In the genomic region with DNA sequence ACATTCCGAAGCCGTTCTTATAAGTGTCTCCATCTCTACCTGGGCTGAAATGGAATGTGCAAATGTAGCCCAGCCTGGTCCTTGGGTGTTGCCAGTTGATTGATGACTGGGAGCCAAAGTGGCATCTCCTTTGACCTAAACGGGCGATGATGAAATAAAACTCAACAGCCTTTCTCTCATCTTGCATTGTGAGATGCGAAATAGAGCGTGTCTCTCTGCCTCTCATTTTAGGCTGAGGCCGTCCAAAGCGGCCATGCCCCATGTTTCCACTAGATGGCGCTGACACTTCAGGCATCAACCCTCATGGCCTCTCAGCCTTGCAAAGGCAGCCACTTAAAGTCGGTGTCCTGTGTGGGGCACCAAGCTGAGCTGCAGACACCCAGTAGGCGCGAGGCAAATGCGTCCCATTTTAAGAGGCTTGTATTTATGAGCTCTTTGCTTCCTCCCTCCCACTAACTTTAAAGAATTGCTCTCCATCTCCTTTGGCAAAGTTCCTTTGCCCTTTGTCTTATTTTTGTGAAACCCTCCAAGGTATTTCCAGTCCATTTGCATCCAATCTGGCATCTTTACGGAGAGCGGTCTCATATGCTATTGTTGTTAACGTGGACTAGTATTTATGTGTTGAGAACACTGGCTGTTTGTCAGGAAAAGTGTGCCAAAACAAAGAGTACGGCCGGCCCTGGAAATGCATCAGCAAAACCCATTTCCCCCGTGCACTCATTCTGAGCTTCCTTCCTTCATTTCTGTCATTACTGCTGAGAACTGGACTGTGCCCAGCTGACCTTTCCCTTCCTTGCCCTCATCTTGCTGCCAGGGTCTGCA, we compare ENCODE assay signal across 8 cellular contexts. TPM values are rescaled to one million over a fixed set of nuclear protein-coding genes. Genes with fewer than 3 reads are reported as not detected.
DNase-seq lines count a peak whose midpoint lies in the region; ATAC-seq and TF ChIP-seq lines count a peak whose summit lies in the region.

No MANE protein-coding gene starts in this region.

- H3K27me3 Mint-ChIP-seq in T-cell = peaks cover 9 to 10% of the 10 kb centered on the region in 2 donors

- H3K4me1 Mint-ChIP-seq in T-cell = peaks cover 9 to 11% (median 10%) of the 10 kb centered on the region in 3 donors

- no peak overlapping the region for H3K27ac Mint-ChIP-seq in T-cell

- H3K4me3 ChIP-seq in GM12865 (ENCODE audit: low read depth, low read length) (no peak overlapping the region), retinal pigment epithelial cell (ENCODE audit: low read length) (no peak overlapping the region)

- ATAC-seq in HG02588 (IDR thresholded peaks at IDR 0.05; ENCODE audit: unreplicated experiment) (peak; percentile 87), T-cell (replicated peaks in 1 of 4) (peak; percentile 98 to 99 (median 98)), left ventricle myocardium superior (peak; percentile 97), GM19324 (IDR thresholded peaks at IDR 0.05; ENCODE audit: low FRiP score, unreplicated experiment) (no peak)

- POLR2A ChIA-PET in T-cell (lab: Charles Lee) = interaction anchor here in 1 of 2 donors (0.6 kb wide), 1 partner anchor 306 kb away, joined by 3 read pairs; no protein-coding TSS in a partner anchor

- H3K4me3 Mint-ChIP-seq in T-cell = peak overlapping the region in 1 of 3 donors; percentile 57

- peak; percentile 99 for TF ChIP-seq CTCF in GM12865 (IDR thresholded peaks at IDR 0.05; ENCODE audit: insufficient read depth, low read depth, low read length, missing control alignments)
- TF ChIP-seq CTCF in retinal pigment epithelial cell (conservative IDR thresholded peaks at IDR 0.05; ENCODE audit: low read depth, low read length) = peak; percentile 97

- intact Hi-C loops in left ventricle myocardium superior (cut with micrococcal nuclease) = loop anchor here (2.0 to 10.0 kb wide), 3 partner anchors 66 to 296 kb away; no protein-coding TSS in a partner anchor

- CTCF ChIA-PET in T-cell (lab: Charles Lee) = interaction anchor here (0.6 to 2.9 kb wide), 23 partner anchors 25 to 1249 kb away, joined by 3 to 47 read pairs (median 3); a partner anchor contains a TSS

- DNase-seq in GM12865 (ENCODE audit: low read depth) (peak; percentile 84), NCI-H1105 treated with DMSO at 0.1 percent for 48 hours (lab: John Stamatoyannopoulos, UW) (peak; percentile 74), T-cell (peak; percentile 55 to 85 (median 78)), amniotic epithelial cell (ENCODE audit: low read depth) (peak; percentile 62), left ventricle myocardium superior (peak; percentile 90), retinal pigment epithelial cell (ENCODE audit: low read depth) (no peak)

- no peaks in the 10 kb centered on the region for H3K36me3 Mint-ChIP-seq in T-cell

- no peaks in the 10 kb centered on the region for H3K9me3 Mint-ChIP-seq in T-cell

RNA-seq across cellular contexts. Expression of a gene that starts 25.0 kb away (rescaled TPM):
- total RNA-seq in T-cell = 1 to 10 TPM in 3 of 5 donors, under 1 TPM in 1, not detected in 1; 0.28 to 2.0 (median 1.4) TPM
- 1.9 TPM for total RNA-seq in left ventricle myocardium superior

RNA-seq across cellular contexts. Expression of a gene that starts 35.6 kb away (rescaled TPM):
- total RNA-seq in T-cell = not detected
- total RNA-seq in left ventricle myocardium superior = not detected
